16 cellular contexts compared by ENCODE assay signal in the genomic region with DNA sequence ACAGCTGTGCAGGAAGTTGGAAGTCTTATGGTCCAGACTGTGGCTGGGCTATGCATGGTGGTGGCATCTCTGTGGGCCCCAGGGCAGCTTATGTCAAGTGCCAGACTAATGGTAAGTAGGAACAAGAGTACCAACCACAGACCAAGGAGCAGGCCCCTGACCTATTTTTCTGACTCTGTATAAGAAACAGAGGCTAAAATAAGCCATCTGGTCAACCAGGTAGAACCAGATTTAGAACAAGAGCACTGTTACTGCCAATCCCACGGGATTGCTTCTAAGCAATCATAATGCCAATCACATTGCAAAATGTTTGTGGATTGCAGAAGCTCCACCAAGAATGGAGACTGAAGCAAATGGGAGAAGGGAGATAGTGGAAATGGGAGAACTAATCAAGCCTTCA. TPM values are rescaled to one million over a fixed set of nuclear protein-coding genes. Genes with fewer than 3 reads are reported as not detected.
DNase-seq lines count a peak whose midpoint lies in the region; ATAC-seq and TF ChIP-seq lines count a peak whose summit lies in the region.
"Had no signal": no experiment of that assay in that cellular context is flagged by ENCODE, and none has a peak within 500 bp of the region (broad histone marks: within the 10 kb centered on the region; RNA-seq: fewer than 3 reads in every experiment).

No MANE protein-coding gene starts in this region.

- H3K36me3 Mint-ChIP-seq in CD4-positive, alpha-beta memory T cell, result no peaks in the 10 kb centered on the region

- H2AFZ ChIP-seq in PC-9, result no peak overlapping the region

- TF ChIP-seq CTCF in PC-9 (conservative IDR thresholded peaks at IDR 0.05), result no peak
- TF ChIP-seq CTCF in colonic mucosa (IDR thresholded peaks at IDR 0.05), result no peak

- no peaks in the 10 kb centered on the region for H3K9me2 ChIP-seq in PC-9 (ENCODE audit: insufficient read depth)

- peaks cover 5 to 30% (median 17%) of the 10 kb centered on the region in 4 donors for H3K4me1 Mint-ChIP-seq in CD4-positive, alpha-beta memory T cell

- DNase-seq in CD4-positive, alpha-beta memory T cell, result no peak
- DNase-seq in PC-9 (peak in 1 of 2 experiments; percentile 65), left lobe of liver (ENCODE audit: low spot score) (no peak), substantia nigra (lab: John Stamatoyannopoulos, UW) (no peak), epidermal melanocyte (ENCODE audit: insufficient read length, low spot score) (no peak), colonic mucosa (no peak), DMS 273 (lab: John Stamatoyannopoulos, UW; ENCODE audit: unreplicated experiment) (no peak)
- DNase-seq: DMS 273 treated with DMSO at 0.1 percent for 48 hours, GF-D8, H7, KBM-7, NCI-H1417 treated with DMSO at 0.1 percent for 48 hours, NCI-H2029, NCI-H510A, NCI-H774 had no signal

- H3K9me3 Mint-ChIP-seq in CD4-positive, alpha-beta memory T cell, result peaks cover 0 to 3% (median 0%) of the 10 kb centered on the region in 8 donors

- peak overlapping the region in 1 of 8 donors; percentile 10 for H3K4me3 Mint-ChIP-seq in CD4-positive, alpha-beta memory T cell

- no peak overlapping the region for H3K27ac ChIP-seq in CD4-positive, alpha-beta memory T cell (ENCODE audit: low read depth, low read length)
- H3K27ac ChIP-seq in PC-9, result no peak overlapping the region
- H3K27ac ChIP-seq in substantia nigra (ENCODE audit: low read depth, low read length, poor library complexity, severe bottlenecking), result peak overlapping the region; percentile 98
- H3K27ac ChIP-seq in colonic mucosa, result no peak overlapping the region
- H3K27ac ChIP-seq: RWPE1 had no signal

- no peaks in the 10 kb centered on the region for H3K79me2 ChIP-seq in PC-9 (ENCODE audit: low read depth)

- peak overlapping the region in 5 of 7 donors; percentile 22 to 62 (median 46) for H3K27ac Mint-ChIP-seq in CD4-positive, alpha-beta memory T cell

- no TSS peak for BruUV-seq in PC-9 (replicated peaks; lab: Mats Ljungman, UMichigan)

- H3K4me1 ChIP-seq in CD4-positive, alpha-beta memory T cell (ENCODE audit: insufficient read depth, low read length), result peaks cover 16% of the 10 kb centered on the region
- H3K4me1 ChIP-seq in PC-9 (replicated peaks; ENCODE audit: insufficient read depth) (peaks cover 22% of the 10 kb centered on the region), colonic mucosa (no peaks in the 10 kb centered on the region)

- H3K36me3 ChIP-seq in CD4-positive, alpha-beta memory T cell (ENCODE audit: insufficient read depth, low read length), result no peaks in the 10 kb centered on the region
- H3K36me3 ChIP-seq in PC-9 (ENCODE audit: low read depth) (no peaks in the 10 kb centered on the region), colonic mucosa (no peaks in the 10 kb centered on the region)

- no peak overlapping the region for H3K4me3 ChIP-seq in CD4-positive, alpha-beta memory T cell (ENCODE audit: low read length in 2 of 2)
- H3K4me3 ChIP-seq in PC-9 (no peak overlapping the region), colonic mucosa (no peak overlapping the region)

- H3K27me3 ChIP-seq in CD4-positive, alpha-beta memory T cell (ENCODE audit: insufficient read depth, low read length), result no peaks in the 10 kb centered on the region
- H3K27me3 ChIP-seq in PC-9 (ENCODE audit: insufficient read depth, low read depth), result no peaks in the 10 kb centered on the region
- no peaks in the 10 kb centered on the region for H3K27me3 ChIP-seq in colonic mucosa

- no peak overlapping the region for H3K9ac ChIP-seq in colonic mucosa (ENCODE audit: low read depth in 2 of 2, low read length in 2 of 2)

- no peaks in the 10 kb centered on the region for H3K9me3 ChIP-seq in CD4-positive, alpha-beta memory T cell (ENCODE audit: control insufficient read depth in 1 of 2, low read length in 2 of 2)
- H3K9me3 ChIP-seq in PC-9 (ENCODE audit: insufficient read depth, low read depth), result peaks cover 4% of the 10 kb centered on the region; the same call in 1 of the 2 replicates
- no peaks in the 10 kb centered on the region for H3K9me3 ChIP-seq in colonic mucosa

- intact Hi-C loops in CD4-positive, alpha-beta memory T cell (cut with micrococcal nuclease), result no loop called here
- intact Hi-C loops in PC-9 (cut with micrococcal nuclease; ENCODE audit: unreplicated experiment) (no loop called here), colonic mucosa (cut with DNase I) (no loop called here)

- CTCF ChIA-PET in CD4-positive, alpha-beta memory T cell (lab: Charles Lee; ENCODE audit: partially characterized antibody), result interaction anchor here (0.9 to 3.7 kb wide), 3 partner anchors 11 to 180 kb away, joined by 5 to 26 read pairs (median 7); a partner anchor contains a TSS
- CTCF ChIA-PET in PC-9 (lab: Charles Lee), result interaction anchor here (0.6 kb wide), 1 partner anchor 25 kb away, joined by 7 read pairs; no protein-coding TSS in a partner anchor

- no peaks in the 10 kb centered on the region for H3K27me3 Mint-ChIP-seq in CD4-positive, alpha-beta memory T cell

- POLR2A ChIA-PET in CD4-positive, alpha-beta memory T cell (lab: Charles Lee; ENCODE audit: partially characterized antibody), result interaction anchor here (1.0 to 3.5 kb wide), 3 partner anchors 11 to 46 kb away, joined by 3 to 23 read pairs (median 3); a partner anchor contains a TSS
- POLR2A ChIA-PET in PC-9 (lab: Charles Lee; ENCODE audit: unreplicated experiment), result no interaction called here

- H3K4me2 ChIP-seq in PC-9, result peak overlapping the region; percentile 42

- peak; percentile 68 for ATAC-seq in left lobe of liver

- H4K20me1 ChIP-seq in PC-9 (ENCODE audit: insufficient read depth), result no peaks in the 10 kb centered on the region

- peaks cover 13% of the 10 kb centered on the region for H3F3A ChIP-seq in PC-9 (ENCODE audit: insufficient read depth, low read depth)

RNA-seq across cellular contexts. Expression of a gene that starts 11.1 kb away (rescaled TPM):
- total RNA-seq in CD4-positive, alpha-beta memory T cell, result 10 to 100 TPM; 37.1 to 41.7 TPM
- polyA plus RNA-seq in CD4-positive, alpha-beta memory T cell, result 10 to 100 TPM in 1 of 2 donors, 1 to 10 TPM in 1; 8.0 to 13.3 TPM
- 5.9 and 7.2 TPM in 2 replicates for total RNA-seq in PC-9 (2021)
- total RNA-seq in left lobe of liver, result 12.8 TPM
- 1 to 10 TPM; 2.6 to 3.5 TPM for total RNA-seq in colonic mucosa
